ENCODE assay signal across 35 cellular contexts in the genomic region with DNA sequence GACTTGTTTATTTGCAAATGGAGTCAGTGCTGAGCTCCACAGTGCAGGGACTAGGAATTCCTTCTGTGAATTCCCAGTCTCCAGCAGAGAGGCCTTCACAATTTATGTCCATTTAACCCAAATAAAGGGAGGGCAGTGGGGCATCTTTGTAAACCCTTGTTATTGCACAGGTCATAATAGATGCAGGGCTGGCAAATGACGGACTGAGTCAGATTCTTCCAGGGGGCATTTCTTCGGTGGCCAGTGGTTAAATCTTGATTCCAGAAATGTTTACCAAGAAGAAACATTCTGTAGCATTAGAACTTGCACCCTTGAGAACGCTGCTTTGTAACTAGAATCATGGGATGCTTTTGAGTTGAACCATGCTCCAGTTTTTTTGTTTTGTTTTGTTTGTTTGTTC.
"Had no signal": no experiment of that assay in that cellular context is flagged by ENCODE, and none has a peak within 500 bp of the region (broad histone marks: within the 10 kb centered on the region; RNA-seq: fewer than 3 reads in every experiment).

No MANE protein-coding gene starts in this region.

- H3K4me3 ChIP-seq: cardiac muscle cell, SJCRH30 had no signal

- H3K4me1 Mint-ChIP-seq: activated CD4-positive, alpha-beta memory T cell treated with anti-CD3 and anti-CD28 coated beads, Interleukin-2, amount 10 ng/mL, durations not matched to agents 7 days and 5 days; activated naive CD8-positive, alpha-beta T cell treated with anti-CD3 and anti-CD28 coated beads for 36 hours; activated T-helper 17 cell treated with anti-CD3 and anti-CD28 coated beads, Interleukin-2, amount 50 U/mL, for 72 hours; central memory CD8-positive, alpha-beta T cell had no signal

- H3K9me3 ChIP-seq: SJCRH30, SK-N-SH had no signal

- H3K9me3 Mint-ChIP-seq: central memory CD8-positive, alpha-beta T cell had no signal

- H3K9ac ChIP-seq: KMS-11, SK-N-SH had no signal

- H3K4me1 ChIP-seq: SJCRH30 had no signal

- H3K36me3 ChIP-seq: cardiac muscle cell, SJCRH30, WERI-Rb-1 had no signal

- H3K36me3 Mint-ChIP-seq: activated naive CD8-positive, alpha-beta T cell treated with anti-CD3 and anti-CD28 coated beads for 36 hours had no signal

- DNase-seq: activated CD4-positive, alpha-beta memory T cell treated with anti-CD3 and anti-CD28 coated beads, Interleukin-2, amount 10 ng/mL, durations not matched to agents 7 days and 5 days; activated CD4-positive, alpha-beta T cell treated with anti-CD3 and anti-CD28 coated beads for 1 hour; activated CD4-positive, alpha-beta T cell treated with anti-CD3 and anti-CD28 coated beads for 48 hours; activated CD4-positive, CD25-positive, alpha-beta regulatory T cell; activated CD8-positive, alpha-beta memory T cell treated with anti-CD3 and anti-CD28 coated beads for 24 hours; activated effector memory CD4-positive, alpha-beta T cell treated with anti-CD3 and anti-CD28 coated beads, Interleukin-2, amount 50 U/mL, for 16 hours; activated naive CD4-positive, alpha-beta T cell; activated naive CD4-positive, alpha-beta T cell treated with anti-CD3 and anti-CD28 coated beads, Interleukin-2, amount 50 U/mL, for 16 hours; activated naive CD8-positive, alpha-beta T cell treated with anti-CD3 and anti-CD28 coated beads for 36 hours; activated T-cell treated with anti-CD3 and anti-CD28 coated beads, Interleukin-2, amount 50 U/mL, for 1 hour; activated T-cell treated with anti-CD3 and anti-CD28 coated beads, Interleukin-2, amount 50 U/mL, for 72 hours; amniotic stem cell; aorta; NCI-H1092 treated with DMSO at 0.1 percent for 48 hours; NCI-H1417; NCI-H146; NCI-H187 treated with DMSO at 0.1 percent for 48 hours; NCI-H2081; NCI-H2171 treated with DMSO at 0.1 percent for 48 hours; NCI-H2227 treated with DMSO at 0.1 percent for 48 hours; NCI-H446 treated with DMSO at 0.1 percent for 48 hours; NCI-H524; NCI-H69; NCI-H82; SHP77; SJCRH30; SK-N-SH; T-helper 9 cell; WERI-Rb-1 had no signal

- H3K4me2 ChIP-seq: KMS-11, SK-N-SH had no signal

- H3K9me2 ChIP-seq: SK-N-SH had no signal

- H3K27ac Mint-ChIP-seq: activated CD4-positive, alpha-beta memory T cell treated with anti-CD3 and anti-CD28 coated beads, Interleukin-2, amount 10 ng/mL, durations not matched to agents 7 days and 5 days; activated naive CD8-positive, alpha-beta T cell treated with anti-CD3 and anti-CD28 coated beads for 36 hours; activated T-cell treated with anti-CD3 and anti-CD28 coated beads, Interleukin-2, amount 50 U/mL, for 72 hours; activated T-helper 17 cell treated with anti-CD3 and anti-CD28 coated beads, Interleukin-2, amount 50 U/mL, for 72 hours; T-helper 1 cell treated with Interleukin-12 subunit alpha and Interleukin-12 subunit beta and Interleukin-4 antibody, amounts not matched to agents 30 μg/mL and 1 μg/mL, for 36 hours had no signal

- ATAC-seq: activated T-cell treated with anti-CD3 and anti-CD28 coated beads, Interleukin-2, amount 50 U/mL, for 72 hours; activated T-helper 17 cell treated with anti-CD3 and anti-CD28 coated beads, Interleukin-2, amount 50 U/mL, for 72 hours; Panc1 had no signal

- H3K4me3 Mint-ChIP-seq: activated CD4-positive, alpha-beta memory T cell treated with anti-CD3 and anti-CD28 coated beads, Interleukin-2, amount 10 ng/mL, durations not matched to agents 7 days and 5 days; activated naive CD8-positive, alpha-beta T cell treated with anti-CD3 and anti-CD28 coated beads for 36 hours; activated T-cell treated with anti-CD3 and anti-CD28 coated beads, Interleukin-2, amount 50 U/mL, for 72 hours; activated T-helper 17 cell treated with anti-CD3 and anti-CD28 coated beads, Interleukin-2, amount 50 U/mL, for 72 hours; central memory CD8-positive, alpha-beta T cell; T-helper 1 cell treated with Interleukin-12 subunit alpha and Interleukin-12 subunit beta and Interleukin-4 antibody, amounts not matched to agents 30 μg/mL and 1 μg/mL, for 36 hours had no signal

- H3K27ac ChIP-seq: cardiac muscle cell, KMS-11, SJCRH30, WERI-Rb-1 had no signal

- H3K27me3 ChIP-seq: cardiac muscle cell, SJCRH30 had no signal

- H3K27me3 Mint-ChIP-seq: activated CD4-positive, alpha-beta memory T cell treated with anti-CD3 and anti-CD28 coated beads, Interleukin-2, amount 10 ng/mL, durations not matched to agents 7 days and 5 days; activated naive CD8-positive, alpha-beta T cell treated with anti-CD3 and anti-CD28 coated beads for 36 hours; central memory CD8-positive, alpha-beta T cell had no signal
